ENCODE assay signal across 1 cellular context in genomic region chr14:44961730-44962572, GRCh38.
TF ChIP-seq lines count a peak whose summit lies in the region.

TSS of gene KLHL28 (minus strand) at chr14:44961947. CDS start at chr14:44945928, 16,019 bp downstream.
TSS of gene TOGARAM1 (plus strand) at chr14:44962190. CDS start at chr14:44962422, 232 bp downstream.

TF ChIP-seq in HEK293, 187 proteins besides CTCF, POLR2A, EP300 and RAD21 (continued from another document and continues in another):
- TF ChIP-seq ZNF18 (tag by site-specific recombination; IDR thresholded peaks at IDR 0.05) (no peak), BCL6B (tag by site-specific recombination; IDR thresholded peaks at IDR 0.05) (no peak), ZBTB11 (tag by site-specific recombination; conservative IDR thresholded peaks at IDR 0.05; ENCODE audit: low read depth) (peak; percentile 94), ZNF121 (tag by site-specific recombination; IDR thresholded peaks at IDR 0.05) (no peak), ZNF580 (tag by site-specific recombination; IDR thresholded peaks at IDR 0.05) (peak; percentile 100), ZBTB26 (tag by site-specific recombination; optimal IDR thresholded peaks at IDR 0.05) (peak; percentile 10), SP3 (tag by site-specific recombination; IDR thresholded peaks at IDR 0.05) (peak; percentile 66), PRDM10 (tag by site-specific recombination; IDR thresholded peaks at IDR 0.05) (peak; percentile 91), KLF9 (tag by site-specific recombination; IDR thresholded peaks at IDR 0.05; ENCODE audit: low read depth) (0 out of 2 replicates have a peak, but pooled peaks have one; percentile 17), ZBTB21 (tag by site-specific recombination; IDR thresholded peaks at IDR 0.05) (no peak), ZNF660 (tag by site-specific recombination; IDR thresholded peaks at IDR 0.05) (peak; percentile 32; the same call in 1 of the 2 replicates), KLF1 (tag by site-specific recombination; IDR thresholded peaks at IDR 0.05) (peak; percentile 52; the same call in 1 of the 2 replicates), TCF7L2 (IDR thresholded peaks at IDR 0.05; ENCODE audit: borderline replicate concordance, low read depth, low read length) (no peak), ZNF560 (tag by site-specific recombination; IDR thresholded peaks at IDR 0.05; ENCODE audit: borderline replicate concordance) (no peak), ZNF184 (tag by site-specific recombination; IDR thresholded peaks at IDR 0.05) (no peak), AEBP2 (tag by site-specific recombination; IDR thresholded peaks at IDR 0.05; ENCODE audit: borderline replicate concordance) (no peak), ZNF274 (IDR thresholded peaks at IDR 0.05; ENCODE audit: low read length) (no peak), ZNF274 (tag by site-specific recombination; IDR thresholded peaks at IDR 0.05; ENCODE audit: borderline replicate concordance) (no peak), REPIN1 (tag by site-specific recombination; IDR thresholded peaks at IDR 0.05; ENCODE audit: low read depth) (no peak), ZXDB (tag by site-specific recombination; IDR thresholded peaks at IDR 0.05) (peak; percentile 84), ZNF366 (tag by site-specific recombination; conservative IDR thresholded peaks at IDR 0.05) (peak; percentile 55; the same call in 1 of the 2 replicates), ZNF354C (tag by site-specific recombination; IDR thresholded peaks at IDR 0.05; ENCODE audit: borderline replicate concordance, low read depth) (no peak), ZNF792 (tag by site-specific recombination; IDR thresholded peaks at IDR 0.05) (no peak), ZNF621 (tag by site-specific recombination; IDR thresholded peaks at IDR 0.05) (no peak), ZBTB17 (tag by site-specific recombination; IDR thresholded peaks at IDR 0.05) (peak; percentile 90), ZNF654 (tag by site-specific recombination; IDR thresholded peaks at IDR 0.05; ENCODE audit: low read depth) (no peak), GFI1B (tag by site-specific recombination; IDR thresholded peaks at IDR 0.05) (no peak), ZFP69B (tag by site-specific recombination; IDR thresholded peaks at IDR 0.05) (no peak), ZNF514 (tag by site-specific recombination; IDR thresholded peaks at IDR 0.05) (no peak), ZNF112 (tag by site-specific recombination; IDR thresholded peaks at IDR 0.05) (no peak), ZNF529 (tag by site-specific recombination; IDR thresholded peaks at IDR 0.05; ENCODE audit: insufficient replicate concordance) (no peak), ZBTB1 (tag by site-specific recombination; IDR thresholded peaks at IDR 0.05) (no peak), KLF8 (tag by site-specific recombination; IDR thresholded peaks at IDR 0.05) (0 out of 2 replicates have a peak, but pooled peaks have one; percentile 32), ZNF449 (tag by site-specific recombination; IDR thresholded peaks at IDR 0.05) (peak; percentile 84), ZBTB48 (tag by site-specific recombination; IDR thresholded peaks at IDR 0.05) (peak; percentile 21; the same call in 1 of the 2 replicates), KLF16 (tag by site-specific recombination; IDR thresholded peaks at IDR 0.05) (no peak), ZNF416 (tag by site-specific recombination; IDR thresholded peaks at IDR 0.05) (no peak), ZFP37 (tag by site-specific recombination; IDR thresholded peaks at IDR 0.05) (no peak), ZNF600 (tag by site-specific recombination; IDR thresholded peaks at IDR 0.05) (peak; percentile 98), ZNF843 (tag by site-specific recombination; IDR thresholded peaks at IDR 0.05) (no peak), ZNF623 (tag by site-specific recombination; IDR thresholded peaks at IDR 0.05) (no peak), ZNF670 (tag by site-specific recombination; IDR thresholded peaks at IDR 0.05; ENCODE audit: low read depth) (no peak), ZNF221 (tag by site-specific recombination; IDR thresholded peaks at IDR 0.05; ENCODE audit: borderline replicate concordance) (no peak), ZNF391 (tag by site-specific recombination; IDR thresholded peaks at IDR 0.05; ENCODE audit: borderline replicate concordance, low read depth) (peak; percentile 47; the same call in 1 of the 2 replicates), OSR2 (tag by site-specific recombination; IDR thresholded peaks at IDR 0.05) (peak; percentile 53), ZNF610 (tag by site-specific recombination; IDR thresholded peaks at IDR 0.05; ENCODE audit: borderline replicate concordance) (0 out of 2 replicates have a peak, but pooled peaks have one; percentile 61), ZNF639 (tag by site-specific recombination; IDR thresholded peaks at IDR 0.05) (peak; percentile 33; the same call in 1 of the 2 replicates), MZF1 (tag by site-specific recombination; IDR thresholded peaks at IDR 0.05; ENCODE audit: borderline replicate concordance) (no peak), ZNF138 (tag by site-specific recombination; IDR thresholded peaks at IDR 0.05; ENCODE audit: borderline replicate concordance) (no peak)
